9 cellular contexts compared by ENCODE assay signal in genomic region chr4:153521995-153522799, GRCh38. TPM values are rescaled to one million over a fixed set of nuclear protein-coding genes. Genes with fewer than 3 reads are reported as not detected.
DNase-seq lines count a peak whose midpoint lies in the region; ATAC-seq lines count a peak whose summit lies in the region.
"Had no signal": no experiment of that assay in that cellular context is flagged by ENCODE, and none has a peak within 500 bp of the region (broad histone marks: within the 10 kb centered on the region; RNA-seq: fewer than 3 reads in every experiment).

No MANE protein-coding gene starts in this region.

- no peak overlapping the region for H3K9ac ChIP-seq in HUES6 (ENCODE audit: low read length)

- H3K4me1 ChIP-seq in HUES6 (ENCODE audit: control insufficient read depth, insufficient read depth, low read length), result peaks cover 40% of the 10 kb centered on the region

- 0 out of 2 replicates have a peak overlapping the region, but pooled peaks have one; percentile 4 for H3K27ac ChIP-seq in HUES6 (ENCODE audit: low read depth, low read length)
- H3K27ac ChIP-seq: VCaP had no signal

- H3K4me3 ChIP-seq in HUES6 (ENCODE audit: low read depth, low read length) (no peak overlapping the region), MG63 (no peak overlapping the region)

- no peak for ATAC-seq in HG03095 (IDR thresholded peaks at IDR 0.05; ENCODE audit: unreplicated experiment)

- H3K36me3 ChIP-seq in HUES6 (ENCODE audit: control insufficient read depth, insufficient read depth, low read length), result no peaks in the 10 kb centered on the region
- H3K36me3 ChIP-seq in MG63, result no peaks in the 10 kb centered on the region

- peak; percentile 23 for DNase-seq in activated T-cell treated with anti-CD3 and anti-CD28 coated beads for 1 hour (ENCODE audit: low read depth)
- no peak for DNase-seq in activated T-cell treated with anti-CD3 and anti-CD28 coated beads for 4 hours
- DNase-seq in activated T-cell treated with anti-CD3 and anti-CD28 coated beads, Interleukin-2, amount 50 U/mL, for 1 hour, result peak; percentile 55
- peak; percentile 41 to 54 for DNase-seq in stimulated activated CD4-positive, alpha-beta T cell treated with anti-CD3 and anti-CD28 coated beads, Interleukin-4, amount 100 ng/mL, for 48 hours (ENCODE audit: low read depth in 2 of 2)
- no peak for DNase-seq in MG63
- no peak for DNase-seq in NCI-H1092 (lab: John Stamatoyannopoulos, UW)

- H3K9me3 ChIP-seq in HUES6 (ENCODE audit: control insufficient read depth, insufficient read depth, low read depth, low read length), result no peaks in the 10 kb centered on the region
- H3K9me3 ChIP-seq in MG63, result no peaks in the 10 kb centered on the region

- H3K27me3 ChIP-seq in HUES6 (ENCODE audit: control insufficient read depth, insufficient read depth, low read length) (no peaks in the 10 kb centered on the region), MG63 (no peaks in the 10 kb centered on the region)

RNA-seq across cellular contexts. Expression of gene TMEM131L, which starts 56.0 kb away (rescaled TPM):
- total RNA-seq in MG63 (2014; rRNA removed; shearing (Covaris generic); ENCODE audit: low replicate concordance), result 5.5 and 13.9 TPM in 2 replicates

Comparison
In these comparisons a context has a peak if more than half of its experiments do, and no peak if none do; other contexts are left out.
1. DNase-seq: peak in activated T-cell treated with anti-CD3 and anti-CD28 coated beads for 1 hour (single experiment), activated T-cell treated with anti-CD3 and anti-CD28 coated beads, Interleukin-2, amount 50 U/mL, for 1 hour (single experiment) and stimulated activated CD4-positive, alpha-beta T cell treated with anti-CD3 and anti-CD28 coated beads, Interleukin-4, amount 100 ng/mL, for 48 hours (2 of 2); none in activated T-cell treated with anti-CD3 and anti-CD28 coated beads for 4 hours (single experiment), MG63 (single experiment) and NCI-H1092 (single experiment).